In genomic region chr11:30322826-30323710, GRCh38 we compare ENCODE assay signal across 1 cellular context.
TF ChIP-seq lines count a peak whose summit lies in the region.

ARL14EP (plus strand) TSS chr11:30323104; CDS start chr11:30330949, 7,845 bp downstream.

TF ChIP-seq in HepG2, 621 proteins besides CTCF, POLR2A, EP300 and RAD21 (continued from another document and continues in another):
- TF ChIP-seq HINFP (CRISPR knock-in tag; IDR thresholded peaks at IDR 0.05; ENCODE audit: low read depth) = peak; percentile 83
- TF ChIP-seq KDM4B (CRISPR knock-in tag; IDR thresholded peaks at IDR 0.05) = peak; percentile 75; the same call in 1 of the 2 replicates
- peak; percentile 87 for TF ChIP-seq ZNF761 (CRISPR knock-in tag; conservative IDR thresholded peaks at IDR 0.05)
- peak; percentile 89 for TF ChIP-seq ZNF781 (CRISPR knock-in tag; IDR thresholded peaks at IDR 0.05; ENCODE audit: borderline replicate concordance, not compliant biosample characterization)
- no peak for TF ChIP-seq HMG20A (CRISPR knock-in tag; IDR thresholded peaks at IDR 0.05; ENCODE audit: borderline replicate concordance)
- TF ChIP-seq KLF15 (CRISPR knock-in tag; IDR thresholded peaks at IDR 0.05; ENCODE audit: borderline replicate concordance) = no peak
- peak; percentile 57 for TF ChIP-seq HDAC2 (CRISPR knock-in tag; IDR thresholded peaks at IDR 0.05)
- 0 out of 2 replicates have a peak, but pooled peaks have one; percentile 58 for TF ChIP-seq ZNF670 (CRISPR knock-in tag; IDR thresholded peaks at IDR 0.05; ENCODE audit: borderline replicate concordance)
- TF ChIP-seq SALL1 (CRISPR knock-in tag; IDR thresholded peaks at IDR 0.05) = peak; percentile 96
- TF ChIP-seq CHCHD3 (CRISPR knock-in tag; IDR thresholded peaks at IDR 0.05) = no peak
- no peak for TF ChIP-seq ZNF24 (IDR thresholded peaks at IDR 0.05)
- no peak for TF ChIP-seq CHD4 (IDR thresholded peaks at IDR 0.05; ENCODE audit: borderline replicate concordance, low read length)
- peak; percentile 58; the same call in 1 of the 2 replicates for TF ChIP-seq PRMT3 (CRISPR knock-in tag; IDR thresholded peaks at IDR 0.05; ENCODE audit: borderline replicate concordance, low read depth)
- TF ChIP-seq IRX3 (CRISPR knock-in tag; IDR thresholded peaks at IDR 0.05; ENCODE audit: borderline replicate concordance, low read depth) = 0 out of 2 replicates have a peak, but pooled peaks have one; percentile 45
- TF ChIP-seq, protein P1, sequence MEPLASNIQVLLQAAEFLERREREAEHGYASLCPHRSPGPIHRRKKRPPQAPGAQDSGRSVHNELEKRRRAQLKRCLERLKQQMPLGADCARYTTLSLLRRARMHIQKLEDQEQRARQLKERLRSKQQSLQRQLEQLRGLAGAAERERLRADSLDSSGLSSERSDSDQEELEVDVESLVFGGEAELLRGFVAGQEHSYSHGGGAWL (CRISPR knock-in tag; IDR thresholded peaks at IDR 0.05) = peak; percentile 92
- TF ChIP-seq MED13 (CRISPR knock-in tag; IDR thresholded peaks at IDR 0.05) = peak; percentile 61; the same call in 1 of the 2 replicates
- peak; percentile 53 for TF ChIP-seq KDM3A (CRISPR knock-in tag; IDR thresholded peaks at IDR 0.05; ENCODE audit: low read depth)
- TF ChIP-seq, protein P2, sequence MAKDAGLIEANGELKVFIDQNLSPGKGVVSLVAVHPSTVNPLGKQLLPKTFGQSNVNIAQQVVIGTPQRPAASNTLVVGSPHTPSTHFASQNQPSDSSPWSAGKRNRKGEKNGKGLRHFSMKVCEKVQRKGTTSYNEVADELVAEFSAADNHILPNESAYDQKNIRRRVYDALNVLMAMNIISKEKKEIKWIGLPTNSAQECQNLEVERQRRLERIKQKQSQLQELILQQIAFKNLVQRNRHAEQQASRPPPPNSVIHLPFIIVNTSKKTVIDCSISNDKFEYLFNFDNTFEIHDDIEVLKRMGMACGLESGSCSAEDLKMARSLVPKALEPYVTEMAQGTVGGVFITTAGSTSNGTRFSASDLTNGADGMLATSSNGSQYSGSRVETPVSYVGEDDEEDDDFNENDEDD (CRISPR knock-in tag; IDR thresholded peaks at IDR 0.05; ENCODE audit: borderline replicate concordance) = peak; percentile 86
- TF ChIP-seq KDM6A (CRISPR knock-in tag; IDR thresholded peaks at IDR 0.05; ENCODE audit: low read depth) = no peak
- peak; percentile 75; the same call in 1 of the 2 replicates for TF ChIP-seq ZNF775 (CRISPR knock-in tag; IDR thresholded peaks at IDR 0.05; ENCODE audit: borderline replicate concordance)
- peak; percentile 80; the same call in 1 of the 2 replicates for TF ChIP-seq ZNF274 (CRISPR knock-in tag; IDR thresholded peaks at IDR 0.05)
- 0 out of 2 replicates have a peak, but pooled peaks have one; percentile 42 for TF ChIP-seq CENPT (CRISPR knock-in tag; IDR thresholded peaks at IDR 0.05; ENCODE audit: low read depth)
- no peak for TF ChIP-seq ISL2 (CRISPR knock-in tag; IDR thresholded peaks at IDR 0.05)
- TF ChIP-seq, protein P3, sequence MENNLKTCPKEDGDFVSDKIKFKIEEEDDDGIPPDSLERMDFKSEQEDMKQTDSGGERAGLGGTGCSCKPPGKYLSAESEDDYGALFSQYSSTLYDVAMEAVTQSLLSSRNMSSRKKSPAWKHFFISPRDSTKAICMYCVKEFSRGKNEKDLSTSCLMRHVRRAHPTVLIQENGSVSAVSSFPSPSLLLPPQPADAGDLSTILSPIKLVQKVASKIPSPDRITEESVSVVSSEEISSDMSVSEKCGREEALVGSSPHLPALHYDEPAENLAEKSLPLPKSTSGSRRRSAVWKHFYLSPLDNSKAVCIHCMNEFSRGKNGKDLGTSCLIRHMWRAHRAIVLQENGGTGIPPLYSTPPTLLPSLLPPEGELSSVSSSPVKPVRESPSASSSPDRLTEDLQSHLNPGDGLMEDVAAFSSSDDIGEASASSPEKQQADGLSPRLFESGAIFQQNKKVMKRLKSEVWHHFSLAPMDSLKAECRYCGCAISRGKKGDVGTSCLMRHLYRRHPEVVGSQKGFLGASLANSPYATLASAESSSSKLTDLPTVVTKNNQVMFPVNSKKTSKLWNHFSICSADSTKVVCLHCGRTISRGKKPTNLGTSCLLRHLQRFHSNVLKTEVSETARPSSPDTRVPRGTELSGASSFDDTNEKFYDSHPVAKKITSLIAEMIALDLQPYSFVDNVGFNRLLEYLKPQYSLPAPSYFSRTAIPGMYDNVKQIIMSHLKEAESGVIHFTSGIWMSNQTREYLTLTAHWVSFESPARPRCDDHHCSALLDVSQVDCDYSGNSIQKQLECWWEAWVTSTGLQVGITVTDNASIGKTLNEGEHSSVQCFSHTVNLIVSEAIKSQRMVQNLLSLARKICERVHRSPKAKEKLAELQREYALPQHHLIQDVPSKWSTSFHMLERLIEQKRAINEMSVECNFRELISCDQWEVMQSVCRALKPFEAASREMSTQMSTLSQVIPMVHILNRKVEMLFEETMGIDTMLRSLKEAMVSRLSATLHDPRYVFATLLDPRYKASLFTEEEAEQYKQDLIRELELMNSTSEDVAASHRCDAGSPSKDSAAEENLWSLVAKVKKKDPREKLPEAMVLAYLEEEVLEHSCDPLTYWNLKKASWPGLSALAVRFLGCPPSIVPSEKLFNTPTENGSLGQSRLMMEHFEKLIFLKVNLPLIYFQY (CRISPR knock-in tag; IDR thresholded peaks at IDR 0.05; ENCODE audit: borderline replicate concordance) = no peak
- TF ChIP-seq NR1H2 (CRISPR knock-in tag; IDR thresholded peaks at IDR 0.05; ENCODE audit: borderline replicate concordance, low read depth) = no peak
- TF ChIP-seq, protein P4, sequence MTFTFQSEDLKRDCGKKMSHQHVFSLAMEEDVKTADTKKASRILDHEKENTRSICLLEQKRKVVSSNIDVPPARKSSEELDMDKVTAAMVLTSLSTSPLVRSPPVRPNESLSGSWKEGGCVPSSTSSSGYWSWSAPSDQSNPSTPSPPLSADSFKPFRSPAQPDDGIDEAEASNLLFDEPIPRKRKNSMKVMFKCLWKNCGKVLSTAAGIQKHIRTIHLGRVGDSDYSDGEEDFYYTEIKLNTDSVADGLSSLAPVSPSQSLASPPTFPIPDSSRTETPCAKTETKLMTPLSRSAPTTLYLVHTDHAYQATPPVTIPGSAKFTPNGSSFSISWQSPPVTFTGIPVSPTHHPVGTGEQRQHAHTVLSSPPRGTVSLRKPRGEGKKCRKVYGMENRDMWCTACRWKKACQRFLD (CRISPR knock-in tag; IDR thresholded peaks at IDR 0.05; ENCODE audit: borderline replicate concordance) = peak; percentile 94; the same call in 1 of the 2 replicates
- TF ChIP-seq, protein P5, sequence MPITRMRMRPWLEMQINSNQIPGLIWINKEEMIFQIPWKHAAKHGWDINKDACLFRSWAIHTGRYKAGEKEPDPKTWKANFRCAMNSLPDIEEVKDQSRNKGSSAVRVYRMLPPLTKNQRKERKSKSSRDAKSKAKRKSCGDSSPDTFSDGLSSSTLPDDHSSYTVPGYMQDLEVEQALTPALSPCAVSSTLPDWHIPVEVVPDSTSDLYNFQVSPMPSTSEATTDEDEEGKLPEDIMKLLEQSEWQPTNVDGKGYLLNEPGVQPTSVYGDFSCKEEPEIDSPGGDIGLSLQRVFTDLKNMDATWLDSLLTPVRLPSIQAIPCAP (CRISPR knock-in tag; IDR thresholded peaks at IDR 0.05; ENCODE audit: low read depth) = no peak
- TF ChIP-seq ZSCAN29 (CRISPR knock-in tag; conservative IDR thresholded peaks at IDR 0.05) = peak; percentile 88
- TF ChIP-seq PLRG1 (conservative IDR thresholded peaks at IDR 0.05) = no peak
- peak; percentile 86; the same call in 1 of the 2 replicates for TF ChIP-seq MXD4 (CRISPR knock-in tag; IDR thresholded peaks at IDR 0.05)
- no peak for TF ChIP-seq GZF1 (CRISPR knock-in tag; IDR thresholded peaks at IDR 0.05)
- TF ChIP-seq SUZ12 (IDR thresholded peaks at IDR 0.05; ENCODE audit: low read depth, low read length) = no peak
- no peak for TF ChIP-seq ZNF260 (CRISPR knock-in tag; IDR thresholded peaks at IDR 0.05; ENCODE audit: borderline replicate concordance, low read depth)
- TF ChIP-seq, protein P6, sequence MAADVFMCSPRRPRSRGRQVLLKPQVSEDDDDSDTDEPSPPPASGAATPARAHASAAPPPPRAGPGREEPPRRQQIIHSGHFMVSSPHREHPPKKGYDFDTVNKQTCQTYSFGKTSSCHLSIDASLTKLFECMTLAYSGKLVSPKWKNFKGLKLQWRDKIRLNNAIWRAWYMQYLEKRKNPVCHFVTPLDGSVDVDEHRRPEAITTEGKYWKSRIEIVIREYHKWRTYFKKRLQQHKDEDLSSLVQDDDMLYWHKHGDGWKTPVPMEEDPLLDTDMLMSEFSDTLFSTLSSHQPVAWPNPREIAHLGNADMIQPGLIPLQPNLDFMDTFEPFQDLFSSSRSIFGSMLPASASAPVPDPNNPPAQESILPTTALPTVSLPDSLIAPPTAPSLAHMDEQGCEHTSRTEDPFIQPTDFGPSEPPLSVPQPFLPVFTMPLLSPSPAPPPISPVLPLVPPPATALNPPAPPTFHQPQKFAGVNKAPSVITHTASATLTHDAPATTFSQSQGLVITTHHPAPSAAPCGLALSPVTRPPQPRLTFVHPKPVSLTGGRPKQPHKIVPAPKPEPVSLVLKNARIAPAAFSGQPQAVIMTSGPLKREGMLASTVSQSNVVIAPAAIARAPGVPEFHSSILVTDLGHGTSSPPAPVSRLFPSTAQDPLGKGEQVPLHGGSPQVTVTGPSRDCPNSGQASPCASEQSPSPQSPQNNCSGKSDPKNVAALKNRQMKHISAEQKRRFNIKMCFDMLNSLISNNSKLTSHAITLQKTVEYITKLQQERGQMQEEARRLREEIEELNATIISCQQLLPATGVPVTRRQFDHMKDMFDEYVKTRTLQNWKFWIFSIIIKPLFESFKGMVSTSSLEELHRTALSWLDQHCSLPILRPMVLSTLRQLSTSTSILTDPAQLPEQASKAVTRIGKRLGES (CRISPR knock-in tag; IDR thresholded peaks at IDR 0.05; ENCODE audit: borderline replicate concordance) = no peak
- TF ChIP-seq ATAD3A (CRISPR knock-in tag; IDR thresholded peaks at IDR 0.05) = no peak
- TF ChIP-seq DMAP1 (CRISPR knock-in tag; IDR thresholded peaks at IDR 0.05) = peak; percentile 87
- peak; percentile 75 for TF ChIP-seq MED1 (CRISPR knock-in tag; IDR thresholded peaks at IDR 0.05)
- TF ChIP-seq FOXO1 (CRISPR knock-in tag; IDR thresholded peaks at IDR 0.05) = peak; percentile 45; the same call in 1 of the 2 replicates
- no peak for TF ChIP-seq SRSF9 (IDR thresholded peaks at IDR 0.05; ENCODE audit: borderline replicate concordance, insufficient read depth, low read depth, low read length, poor library complexity, severe bottlenecking)
- TF ChIP-seq THAP8 (CRISPR knock-in tag; IDR thresholded peaks at IDR 0.05; ENCODE audit: borderline replicate concordance) = peak; percentile 60; the same call in 1 of the 2 replicates
- peak; percentile 97 for TF ChIP-seq POGZ (CRISPR knock-in tag; IDR thresholded peaks at IDR 0.05)
- no peak for TF ChIP-seq CC2D1A (CRISPR knock-in tag; IDR thresholded peaks at IDR 0.05)
- TF ChIP-seq THAP11 (CRISPR knock-in tag; IDR thresholded peaks at IDR 0.05) = peak; percentile 93
- TF ChIP-seq ZNF879 (CRISPR knock-in tag; IDR thresholded peaks at IDR 0.05) = no peak; the same call in 1 of the 2 replicates
- TF ChIP-seq ZNF709 (CRISPR knock-in tag; IDR thresholded peaks at IDR 0.05) = peak; percentile 81
- no peak; the same call in 1 of the 2 replicates for TF ChIP-seq ZNF614 (CRISPR knock-in tag; IDR thresholded peaks at IDR 0.05; ENCODE audit: borderline replicate concordance)
- peak; percentile 56; the same call in 1 of the 2 replicates for TF ChIP-seq ZBTB7B (CRISPR knock-in tag; IDR thresholded peaks at IDR 0.05)
- peak; percentile 55; the same call in 1 of the 2 replicates for TF ChIP-seq ZNF766 (CRISPR knock-in tag; IDR thresholded peaks at IDR 0.05; ENCODE audit: borderline replicate concordance)
- peak; percentile 74 for TF ChIP-seq PITX1 (CRISPR knock-in tag; IDR thresholded peaks at IDR 0.05)
- no peak for TF ChIP-seq MAFF (IDR thresholded peaks at IDR 0.05; ENCODE audit: low read depth, low read length)
- peak; percentile 72; the same call in 1 of the 2 replicates for TF ChIP-seq ERF (CRISPR knock-in tag; IDR thresholded peaks at IDR 0.05)
- no peak for TF ChIP-seq CERS6 (CRISPR knock-in tag; IDR thresholded peaks at IDR 0.05)
- no peak for TF ChIP-seq ZNF513 (CRISPR knock-in tag; conservative IDR thresholded peaks at IDR 0.05)
- TF ChIP-seq GABPB1 (CRISPR knock-in tag; IDR thresholded peaks at IDR 0.05) = peak; percentile 99
